21 cellular contexts compared by ENCODE assay signal in genomic region chr9:116074658-116075057, GRCh38.
DNase-seq lines count a peak whose midpoint lies in the region; ATAC-seq and TF ChIP-seq lines count a peak whose summit lies in the region.
"Had no signal": no experiment of that assay in that cellular context is flagged by ENCODE, and none has a peak within 500 bp of the region (broad histone marks: within the 10 kb centered on the region; RNA-seq: fewer than 3 reads in every experiment).

No MANE protein-coding gene starts in this region.

- DNase-seq in Daoy (ENCODE audit: low read depth) (peak; percentile 62), NCI-H226 (peak; percentile 53), epithelial cell of esophagus (ENCODE audit: low read depth) (peak; percentile 80), mesenchymal stem cell (no peak), NCI-H146 treated with DMSO at 0.1 percent for 48 hours (lab: John Stamatoyannopoulos, UW; ENCODE audit: unreplicated experiment) (no peak), omental fat pad (ENCODE audit: low spot score) (no peak)
- DNase-seq: activated CD4-positive, alpha-beta T cell treated with anti-CD3 and anti-CD28 coated beads for 4 hours; activated naive CD8-positive, alpha-beta T cell treated with anti-CD3 and anti-CD28 coated beads, Interleukin-2, amount 50 U/mL, for 24 hours; AML-193; caudate nucleus; dorsolateral prefrontal cortex; erythroblast; heart right ventricle; Karpas-422; NCI-H1105; NCI-H2081 treated with DMSO at 0.1 percent for 48 hours; NCI-H524 treated with DMSO at 0.1 percent for 48 hours; right cardiac atrium had no signal

- peak overlapping the region; percentile 27 for H2BK120ac ChIP-seq in mesenchymal stem cell (ENCODE audit: low read depth, low read length)

- no peak overlapping the region for H3K4me2 ChIP-seq in mesenchymal stem cell (ENCODE audit: low read length, poor library complexity, severe bottlenecking)

- no peaks in the 10 kb centered on the region for H3K9me3 ChIP-seq in mesenchymal stem cell (ENCODE audit: control insufficient read depth, low read length)
- H3K9me3 ChIP-seq: heart right ventricle had no signal

- H3K4me3 ChIP-seq in epithelial cell of esophagus (ENCODE audit: low read length) (no peak overlapping the region), mesenchymal stem cell (ENCODE audit: insufficient read depth in 1 of 2, low read depth in 1 of 2, low read length in 2 of 2) (no peak overlapping the region)
- H3K4me3 ChIP-seq: dorsolateral prefrontal cortex, heart right ventricle had no signal

- H2AFZ ChIP-seq in mesenchymal stem cell (ENCODE audit: low read depth, low read length): no peak overlapping the region

- no peak overlapping the region for H3K27ac ChIP-seq in mesenchymal stem cell (ENCODE audit: low read length, poor library complexity, severe bottlenecking)
- H3K27ac ChIP-seq: dorsolateral prefrontal cortex, heart right ventricle had no signal

- no peak overlapping the region for H2BK12ac ChIP-seq in mesenchymal stem cell (ENCODE audit: low read length in 2 of 2)

- no peak overlapping the region for H2BK5ac ChIP-seq in mesenchymal stem cell (ENCODE audit: low read depth, low read length, poor library complexity, severe bottlenecking)

- no peak for ATAC-seq in GM19463 (IDR thresholded peaks at IDR 0.05; ENCODE audit: unreplicated experiment)
- ATAC-seq in omental fat pad (ENCODE audit: low FRiP score): no peak
- ATAC-seq in GM19467 (IDR thresholded peaks at IDR 0.05; ENCODE audit: unreplicated experiment): no peak
- ATAC-seq: activated naive CD8-positive, alpha-beta T cell treated with anti-CD3 and anti-CD28 coated beads, Interleukin-2, amount 50 U/mL, for 24 hours; heart right ventricle; right cardiac atrium; stimulated activated memory B cell treated with anti-CD40 and anti-IgM and Interleukin-4, amounts not matched to agents 10 μg/mL and 1 μg/mL and 100 μg/mL, for 72 hours had no signal

- TF ChIP-seq CTCF in epithelial cell of esophagus (IDR thresholded peaks at IDR 0.05; ENCODE audit: insufficient read depth, low read depth, low read length, missing control alignments) (no peak), omental fat pad (IDR thresholded peaks at IDR 0.05) (no peak)

- peak overlapping the region in 1 of 2 experiments; percentile 28 for H3K18ac ChIP-seq in mesenchymal stem cell (ENCODE audit: low read depth in 1 of 2, low read length in 2 of 2)

- H4K91ac ChIP-seq in mesenchymal stem cell (ENCODE audit: low read length): no peak overlapping the region

- no peak overlapping the region for H3K23ac ChIP-seq in mesenchymal stem cell (ENCODE audit: low read length in 2 of 2)

- H3K27me3 ChIP-seq in mesenchymal stem cell (ENCODE audit: control insufficient read depth in 1 of 2, insufficient read depth in 1 of 2, low read length in 2 of 2): no peaks in the 10 kb centered on the region
- H3K27me3 ChIP-seq: heart right ventricle had no signal

- no peak overlapping the region for H2BK15ac ChIP-seq in mesenchymal stem cell (ENCODE audit: low read depth, poor library complexity, severe bottlenecking)

- no peak overlapping the region for H2AK5ac ChIP-seq in mesenchymal stem cell (ENCODE audit: low read length, severe bottlenecking)

- no peak overlapping the region for H3K4ac ChIP-seq in mesenchymal stem cell (ENCODE audit: low read depth in 1 of 2, low read length in 2 of 2)

- no peaks in the 10 kb centered on the region for H3K4me1 ChIP-seq in mesenchymal stem cell (ENCODE audit: control insufficient read depth, insufficient read depth, low read depth, low read length)
- H3K4me1 ChIP-seq: heart right ventricle had no signal

- H3K14ac ChIP-seq in mesenchymal stem cell (ENCODE audit: low read length in 2 of 2): no peak overlapping the region

- peak overlapping the region; percentile 64 for H3K9ac ChIP-seq in mesenchymal stem cell (ENCODE audit: low read length)

- H3K79me1 ChIP-seq in mesenchymal stem cell (replicated peaks; ENCODE audit: low read length, poor library complexity, severe bottlenecking): no peaks in the 10 kb centered on the region

- H4K8ac ChIP-seq in mesenchymal stem cell (ENCODE audit: low read length): no peak overlapping the region

- no peaks in the 10 kb centered on the region for H3K36me3 ChIP-seq in mesenchymal stem cell (ENCODE audit: control insufficient read depth in 1 of 2, insufficient read depth in 2 of 2, low read depth in 1 of 2, low read length in 2 of 2)
- H3K36me3 ChIP-seq: heart right ventricle had no signal

Comparison
In these comparisons a context has a peak if more than half of its experiments do, and no peak if none do; other contexts are left out.
1. DNase-seq: peak in Daoy (single experiment), NCI-H226 (single experiment) and epithelial cell of esophagus (single experiment); none in mesenchymal stem cell (single experiment), NCI-H146 treated with DMSO at 0.1 percent for 48 hours (single experiment) and omental fat pad (single experiment).